Comparison of ENCODE assay signal across 1 cellular context in the genomic region with DNA sequence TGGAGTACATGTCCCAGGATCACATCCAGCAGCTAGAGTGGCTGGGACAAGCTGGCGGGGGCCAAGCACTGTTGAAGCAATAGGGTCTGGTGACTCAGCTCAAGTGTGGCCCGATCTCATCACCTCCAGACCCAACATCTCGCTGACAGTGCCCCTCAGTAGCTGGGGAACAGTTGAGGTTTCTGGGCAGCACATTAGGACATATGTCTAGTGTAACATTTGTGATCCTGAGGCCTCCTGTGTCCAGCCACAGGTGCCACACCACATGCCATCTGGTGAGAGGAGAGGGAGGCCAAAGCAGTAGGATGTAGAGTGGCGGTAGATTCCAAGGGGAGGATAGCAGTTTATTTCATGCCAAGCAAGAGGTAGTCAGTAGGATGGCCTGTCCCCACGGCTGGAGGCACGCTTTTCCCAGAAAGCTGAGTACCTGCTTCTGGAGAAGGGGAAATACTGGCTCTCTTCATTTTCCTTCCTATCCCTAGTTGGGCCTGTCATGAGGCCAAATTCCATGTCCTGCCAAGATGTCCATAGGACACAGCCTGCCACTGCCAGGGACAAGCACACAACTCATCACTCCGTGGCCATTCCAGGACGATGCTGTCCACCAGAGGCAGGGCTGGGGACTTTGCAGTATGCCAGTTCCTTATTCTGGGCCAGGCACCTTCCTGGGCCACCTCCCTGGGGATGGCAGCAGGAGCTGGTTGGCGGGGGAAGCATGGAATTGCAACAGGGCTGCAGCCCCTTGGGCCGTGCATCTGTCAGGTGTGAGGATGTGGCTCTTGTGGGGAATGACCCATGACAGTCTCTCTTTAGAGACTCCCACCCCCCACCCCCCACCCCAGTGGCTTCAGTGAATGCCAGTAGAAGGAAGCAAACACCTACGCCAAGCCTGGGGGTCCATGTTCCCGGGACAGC.
TF ChIP-seq lines count a peak whose summit lies in the region.

No MANE protein-coding gene starts in this region.

TF ChIP-seq in GM12878, 131 proteins besides CTCF, POLR2A, EP300 and RAD21:
- TF ChIP-seq NR2C2 (IDR thresholded peaks at IDR 0.05; ENCODE audit: borderline replicate concordance, control insufficient read depth, insufficient read length, low read depth) (no peak), POLR2AphosphoS2 (IDR thresholded peaks at IDR 0.05; ENCODE audit: low read depth, low read length) (no peak), SMARCA5 (IDR thresholded peaks at IDR 0.05) (no peak), SMAD5 (IDR thresholded peaks at IDR 0.05; ENCODE audit: low read depth) (no peak), BACH1 (IDR thresholded peaks at IDR 0.05; ENCODE audit: borderline replicate concordance) (no peak), KAT2A (conservative IDR thresholded peaks at IDR 0.05; ENCODE audit: control insufficient read depth, low read depth, low read length) (no peak), TAF1 (IDR thresholded peaks at IDR 0.05; ENCODE audit: borderline replicate concordance, low read depth, low read length) (no peak), POU2F2 (IDR thresholded peaks at IDR 0.05; ENCODE audit: borderline replicate concordance, low read depth, low read length) (no peak), NR2F1 (conservative IDR thresholded peaks at IDR 0.05) (no peak), BRCA1 (IDR thresholded peaks at IDR 0.05; ENCODE audit: low read depth, low read length) (no peak), HDAC2 (IDR thresholded peaks at IDR 0.05) (no peak), MTA3 (IDR thresholded peaks at IDR 0.05; ENCODE audit: borderline replicate concordance, low read length) (no peak), CREM (IDR thresholded peaks at IDR 0.05; ENCODE audit: low read depth) (no peak), KLF5 (IDR thresholded peaks at IDR 0.05; ENCODE audit: partially characterized antibody) (no peak), SIX5 (IDR thresholded peaks at IDR 0.05; ENCODE audit: low read depth, low read length, severe bottlenecking) (no peak), ZNF274 (IDR thresholded peaks at IDR 0.05; ENCODE audit: insufficient read depth, insufficient read length) (no peak), SPI1 (IDR thresholded peaks at IDR 0.05; ENCODE audit: borderline replicate concordance, insufficient read depth, low read depth, low read length) (no peak)
- TF ChIP-seq, protein P1, sequence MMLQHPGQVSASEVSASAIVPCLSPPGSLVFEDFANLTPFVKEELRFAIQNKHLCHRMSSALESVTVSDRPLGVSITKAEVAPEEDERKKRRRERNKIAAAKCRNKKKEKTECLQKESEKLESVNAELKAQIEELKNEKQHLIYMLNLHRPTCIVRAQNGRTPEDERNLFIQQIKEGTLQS (IDR thresholded peaks at IDR 0.05; ENCODE audit: borderline replicate concordance, extremely low read depth, low read depth, low read length) = no peak
- TF ChIP-seq, protein P2, sequence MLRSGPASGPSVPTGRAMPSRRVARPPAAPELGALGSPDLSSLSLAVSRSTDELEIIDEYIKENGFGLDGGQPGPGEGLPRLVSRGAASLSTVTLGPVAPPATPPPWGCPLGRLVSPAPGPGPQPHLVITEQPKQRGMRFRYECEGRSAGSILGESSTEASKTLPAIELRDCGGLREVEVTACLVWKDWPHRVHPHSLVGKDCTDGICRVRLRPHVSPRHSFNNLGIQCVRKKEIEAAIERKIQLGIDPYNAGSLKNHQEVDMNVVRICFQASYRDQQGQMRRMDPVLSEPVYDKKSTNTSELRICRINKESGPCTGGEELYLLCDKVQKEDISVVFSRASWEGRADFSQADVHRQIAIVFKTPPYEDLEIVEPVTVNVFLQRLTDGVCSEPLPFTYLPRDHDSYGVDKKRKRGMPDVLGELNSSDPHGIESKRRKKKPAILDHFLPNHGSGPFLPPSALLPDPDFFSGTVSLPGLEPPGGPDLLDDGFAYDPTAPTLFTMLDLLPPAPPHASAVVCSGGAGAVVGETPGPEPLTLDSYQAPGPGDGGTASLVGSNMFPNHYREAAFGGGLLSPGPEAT (IDR thresholded peaks at IDR 0.05; ENCODE audit: low read depth) = no peak
- TF ChIP-seq, protein P3, sequence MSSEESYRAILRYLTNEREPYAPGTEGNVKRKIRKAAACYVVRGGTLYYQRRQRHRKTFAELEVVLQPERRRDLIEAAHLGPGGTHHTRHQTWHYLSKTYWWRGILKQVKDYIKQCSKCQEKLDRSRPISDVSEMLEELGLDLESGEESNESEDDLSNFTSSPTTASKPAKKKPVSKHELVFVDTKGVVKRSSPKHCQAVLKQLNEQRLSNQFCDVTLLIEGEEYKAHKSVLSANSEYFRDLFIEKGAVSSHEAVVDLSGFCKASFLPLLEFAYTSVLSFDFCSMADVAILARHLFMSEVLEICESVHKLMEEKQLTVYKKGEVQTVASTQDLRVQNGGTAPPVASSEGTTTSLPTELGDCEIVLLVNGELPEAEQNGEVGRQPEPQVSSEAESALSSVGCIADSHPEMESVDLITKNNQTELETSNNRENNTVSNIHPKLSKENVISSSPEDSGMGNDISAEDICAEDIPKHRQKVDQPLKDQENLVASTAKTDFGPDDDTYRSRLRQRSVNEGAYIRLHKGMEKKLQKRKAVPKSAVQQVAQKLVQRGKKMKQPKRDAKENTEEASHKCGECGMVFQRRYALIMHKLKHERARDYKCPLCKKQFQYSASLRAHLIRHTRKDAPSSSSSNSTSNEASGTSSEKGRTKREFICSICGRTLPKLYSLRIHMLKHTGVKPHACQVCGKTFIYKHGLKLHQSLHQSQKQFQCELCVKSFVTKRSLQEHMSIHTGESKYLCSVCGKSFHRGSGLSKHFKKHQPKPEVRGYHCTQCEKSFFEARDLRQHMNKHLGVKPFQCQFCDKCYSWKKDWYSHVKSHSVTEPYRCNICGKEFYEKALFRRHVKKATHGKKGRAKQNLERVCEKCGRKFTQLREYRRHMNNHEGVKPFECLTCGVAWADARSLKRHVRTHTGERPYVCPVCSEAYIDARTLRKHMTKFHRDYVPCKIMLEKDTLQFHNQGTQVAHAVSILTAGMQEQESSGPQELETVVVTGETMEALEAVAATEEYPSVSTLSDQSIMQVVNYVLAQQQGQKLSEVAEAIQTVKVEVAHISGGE (CRISPR knock-in tag; IDR thresholded peaks at IDR 0.05) = no peak
